In genomic region chr15:63048986-63049665, GRCh38 we compare ENCODE assay signal across 8 cellular contexts. TPM values are rescaled to one million over a fixed set of nuclear protein-coding genes. Genes with fewer than 3 reads are reported as not detected.
DNase-seq lines count a peak whose midpoint lies in the region; ATAC-seq and TF ChIP-seq lines count a peak whose summit lies in the region.

No MANE protein-coding gene starts in this region.

- H3K4me1 Mint-ChIP-seq in stimulated activated effector memory CD8-positive, alpha-beta T cell treated with anti-CD3 and anti-CD28 coated beads, Interleukin-12 subunit alpha, Interleukin-12 subunit beta, amount 100 ng/mL, for 72 hours = peaks cover 22% of the 10 kb centered on the region

- H3K27ac ChIP-seq in ectodermal cell (ENCODE audit: insufficient read depth, low read depth, low read length, poor library complexity, severe bottlenecking) (no peak overlapping the region), lower lobe of right lung (peak overlapping the region; percentile 92)

- H3K4me3 ChIP-seq in ectodermal cell (ENCODE audit: insufficient read depth, low read depth, low read length) (peak overlapping the region; percentile 45), lower lobe of right lung (peak overlapping the region; percentile 100)

- H3K4me3 Mint-ChIP-seq in stimulated activated effector memory CD8-positive, alpha-beta T cell treated with anti-CD3 and anti-CD28 coated beads, Interleukin-12 subunit alpha, Interleukin-12 subunit beta, amount 100 ng/mL, for 72 hours = peak overlapping the region; percentile 85

- H3K27me3 ChIP-seq in ectodermal cell (ENCODE audit: control insufficient read depth, insufficient read depth, low read length, poor library complexity, severe bottlenecking) (no peaks in the 10 kb centered on the region), lower lobe of right lung (ENCODE audit: low read depth) (peaks cover 14% of the 10 kb centered on the region)

- H3K36me3 ChIP-seq in ectodermal cell (ENCODE audit: control insufficient read depth, insufficient read depth, low read length) (peaks cover 13% of the 10 kb centered on the region), lower lobe of right lung (no peaks in the 10 kb centered on the region)

- no peaks in the 10 kb centered on the region for H3K9me3 ChIP-seq in ectodermal cell (ENCODE audit: control insufficient read depth, low read length)
- no peaks in the 10 kb centered on the region for H3K9me3 ChIP-seq in lower lobe of right lung

- H3K36me3 Mint-ChIP-seq in stimulated activated effector memory CD8-positive, alpha-beta T cell treated with anti-CD3 and anti-CD28 coated beads, Interleukin-12 subunit alpha, Interleukin-12 subunit beta, amount 100 ng/mL, for 72 hours = peaks cover 6% of the 10 kb centered on the region

- intact Hi-C loops in lower lobe of right lung (cut with DNase I) = no loop called here

- DNase-seq in DMS79 treated with DMSO at 0.1 percent for 48 hours (lab: John Stamatoyannopoulos, UW) = peak; percentile 19
- no peak for DNase-seq in DMS79 (lab: John Stamatoyannopoulos, UW)
- peak; percentile 46 for DNase-seq in NCI-H1048 (lab: John Stamatoyannopoulos, UW)
- peak; percentile 34 to 35 for DNase-seq in activated CD4-positive, alpha-beta T cell treated with anti-CD3 and anti-CD28 coated beads for 4 hours
- peak; percentile 70 for DNase-seq in lower lobe of right lung
- no peak for DNase-seq in stimulated activated effector memory CD8-positive, alpha-beta T cell treated with anti-CD3 and anti-CD28 coated beads, Interleukin-12 subunit alpha, Interleukin-12 subunit beta, amount 100 ng/mL, for 72 hours (ENCODE audit: low spot score in 2 of 2)

- H3K4me1 ChIP-seq in ectodermal cell (ENCODE audit: control insufficient read depth, insufficient read depth, low read length) = peaks cover 32% of the 10 kb centered on the region
- peaks cover 67% of the 10 kb centered on the region for H3K4me1 ChIP-seq in lower lobe of right lung

- no peak for TF ChIP-seq CTCF in lower lobe of right lung (IDR thresholded peaks at IDR 0.05)

- 20 to 25% methylated on average over 26 of the region's 26 CpGs for WGBS in ectodermal cell, 2 experiments

- peak; percentile 5 to 39 for ATAC-seq in lower lobe of right lung
- ATAC-seq in stimulated activated effector memory CD8-positive, alpha-beta T cell treated with anti-CD3 and anti-CD28 coated beads, Interleukin-12 subunit alpha, Interleukin-12 subunit beta, amount 100 ng/mL, for 72 hours = peak; percentile 4
- no peak for ATAC-seq in GM19452 (IDR thresholded peaks at IDR 0.05; ENCODE audit: unreplicated experiment)

- H3K27ac Mint-ChIP-seq in stimulated activated effector memory CD8-positive, alpha-beta T cell treated with anti-CD3 and anti-CD28 coated beads, Interleukin-12 subunit alpha, Interleukin-12 subunit beta, amount 100 ng/mL, for 72 hours = peak overlapping the region; percentile 81

- no peaks in the 10 kb centered on the region for H3K9me3 Mint-ChIP-seq in stimulated activated effector memory CD8-positive, alpha-beta T cell treated with anti-CD3 and anti-CD28 coated beads, Interleukin-12 subunit alpha, Interleukin-12 subunit beta, amount 100 ng/mL, for 72 hours

RNA-seq across cellular contexts. Expression of gene TPM1, which starts 6.6 kb away (rescaled TPM):
- 870 TPM for polyA plus RNA-seq in ectodermal cell (2013, experiment 1 of 4)
- 825 TPM for polyA plus RNA-seq in ectodermal cell (2013, experiment 2 of 4)
- 574 TPM for polyA plus RNA-seq in ectodermal cell (2013, experiment 3 of 4)
- polyA plus RNA-seq in ectodermal cell (2013, experiment 4 of 4) = 642 TPM
- total RNA-seq in lower lobe of right lung = 137 TPM

Comparison
In these comparisons a context has a peak if more than half of its experiments do, and no peak if none do; other contexts are left out.
1. DNase-seq: peak in DMS79 treated with DMSO at 0.1 percent for 48 hours (single experiment), NCI-H1048 (single experiment), activated CD4-positive, alpha-beta T cell treated with anti-CD3 and anti-CD28 coated beads for 4 hours (2 of 2) and lower lobe of right lung (single experiment); none in DMS79 (single experiment) and stimulated activated effector memory CD8-positive, alpha-beta T cell treated with anti-CD3 and anti-CD28 coated beads, Interleukin-12 subunit alpha, Interleukin-12 subunit beta, amount 100 ng/mL, for 72 hours (0 of 2).